In the genomic region with DNA sequence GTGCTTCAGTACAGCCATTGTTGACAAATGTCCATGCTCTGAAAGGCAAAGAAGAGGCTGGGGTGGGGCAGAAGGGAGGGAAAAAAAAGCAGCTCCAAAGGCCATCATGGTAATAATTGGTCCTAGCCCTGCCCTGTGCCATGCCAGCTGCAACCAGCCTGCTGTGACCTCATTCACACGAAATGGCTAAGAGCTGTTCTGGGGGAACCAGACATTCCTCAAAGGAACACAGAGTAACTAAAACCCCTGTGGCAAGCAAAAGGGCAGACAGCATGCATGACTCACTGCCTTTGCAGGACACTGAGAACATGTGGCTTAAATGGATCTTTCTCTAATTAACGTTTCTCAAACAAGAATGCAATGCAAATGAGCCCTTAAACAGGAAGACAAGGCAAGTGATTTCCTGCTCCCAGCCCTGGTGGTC, we compare ENCODE assay signal across 14 cellular contexts. TPM values are rescaled to one million over a fixed set of nuclear protein-coding genes. Genes with fewer than 3 reads are reported as not detected.
DNase-seq lines count a peak whose midpoint lies in the region; ATAC-seq and TF ChIP-seq lines count a peak whose summit lies in the region.
"Had no signal": no experiment of that assay in that cellular context is flagged by ENCODE, and none has a peak within 500 bp of the region (broad histone marks: within the 10 kb centered on the region; RNA-seq: fewer than 3 reads in every experiment).

No MANE protein-coding gene starts in this region.

- no peaks in the 10 kb centered on the region for H3K4me1 Mint-ChIP-seq in activated CD8-positive, alpha-beta T cell treated with anti-CD3 and anti-CD28 coated beads, Interleukin-2, amount 10 ng/mL, durations not matched to agents 7 days and 5 days (ENCODE audit: low read depth)
- no peaks in the 10 kb centered on the region for H3K4me1 Mint-ChIP-seq in activated T-cell treated with anti-CD3 and anti-CD28 coated beads, Interleukin-2, amount 50 U/mL, for 24 hours (ENCODE audit: low read depth)

- ATAC-seq in esophagus mucosa (peak; percentile 26), psoas muscle (peak; percentile 88 to 95 (median 94)), aorta (ENCODE audit: low FRiP score) (no peak)
- ATAC-seq in activated CD8-positive, alpha-beta T cell treated with anti-CD3 and anti-CD28 coated beads, Interleukin-2, amount 10 ng/mL, durations not matched to agents 7 days and 5 days: no peak

- TF ChIP-seq CTCF in psoas muscle (IDR thresholded peaks at IDR 0.05): no peak

- no peak overlapping the region for H3K4me3 Mint-ChIP-seq in activated CD8-positive, alpha-beta T cell treated with anti-CD3 and anti-CD28 coated beads, Interleukin-2, amount 10 ng/mL, durations not matched to agents 7 days and 5 days
- no peak overlapping the region for H3K4me3 Mint-ChIP-seq in activated T-cell treated with anti-CD3 and anti-CD28 coated beads, Interleukin-2, amount 50 U/mL, for 24 hours
- H3K4me3 Mint-ChIP-seq: stimulated activated naive CD8-positive, alpha-beta T cell treated with anti-CD3 and anti-CD28 coated beads, Interleukin-15, Interleukin-2, amounts not matched to agents 100 ng/mL and 50 ng/mL, for 24 hours had no signal

- H3K9me3 Mint-ChIP-seq in activated CD8-positive, alpha-beta T cell treated with anti-CD3 and anti-CD28 coated beads, Interleukin-2, amount 10 ng/mL, durations not matched to agents 7 days and 5 days (ENCODE audit: insufficient read depth): no peaks in the 10 kb centered on the region
- H3K9me3 Mint-ChIP-seq in activated T-cell treated with anti-CD3 and anti-CD28 coated beads, Interleukin-2, amount 50 U/mL, for 24 hours: no peaks in the 10 kb centered on the region
- H3K9me3 Mint-ChIP-seq: stimulated activated naive CD8-positive, alpha-beta T cell treated with anti-CD3 and anti-CD28 coated beads, Interleukin-15, Interleukin-2, amounts not matched to agents 100 ng/mL and 50 ng/mL, for 24 hours had no signal

- DNase-seq in ELR (ENCODE audit: low read depth) (peak; percentile 68), NCI-H187 (lab: John Stamatoyannopoulos, UW) (peak; percentile 11 to 33), psoas muscle (peak; percentile 45 to 84), HT-29 (ENCODE audit: low spot score) (no peak), aorta (no peak)
- no peak for DNase-seq in activated CD8-positive, alpha-beta T cell treated with anti-CD3 and anti-CD28 coated beads, Interleukin-2, amount 10 ng/mL, durations not matched to agents 7 days and 5 days
- no peak for DNase-seq in activated T-cell treated with anti-CD3 and anti-CD28 coated beads, Interleukin-2, amount 50 U/mL, for 24 hours
- DNase-seq: activated gamma-delta T cell treated with Interleukin-2 at 50 U/mL for 16 hours, NCI-H1092 had no signal

- CTCF ChIA-PET in activated CD8-positive, alpha-beta T cell treated with anti-CD3 and anti-CD28 coated beads, Interleukin-2, amount 10 ng/mL, durations not matched to agents 7 days and 5 days (lab: Charles Lee): interaction anchor here (1.4 kb wide), 1 partner anchor 76 kb away, joined by 3 read pairs; no protein-coding TSS in a partner anchor

- H3K36me3 ChIP-seq in psoas muscle (ENCODE audit: insufficient read depth in 1 of 2, low read depth in 1 of 2): no peaks in the 10 kb centered on the region
- no peaks in the 10 kb centered on the region for H3K36me3 ChIP-seq in aorta (ENCODE audit: control insufficient read depth in 1 of 2, insufficient read depth in 2 of 2, low read length in 1 of 2)
- H3K36me3 ChIP-seq: HAP-1 had no signal

- WGBS in psoas muscle, 3 donors: 10 to 26% (median 10%) methylated on average over 2 of the region's 2 CpGs
- WGBS in aorta, 2 donors: 3 to 12% methylated on average over 2 of the region's 2 CpGs

- H3K4me1 ChIP-seq in psoas muscle: peaks cover 25% of the 10 kb centered on the region
- H3K4me1 ChIP-seq in aorta (ENCODE audit: control insufficient read depth in 1 of 2, insufficient read depth in 2 of 2, low read length in 2 of 2): peaks cover 0 to 4% of the 10 kb centered on the region in 2 donors
- H3K4me1 ChIP-seq: HAP-1 had no signal

- no peak overlapping the region for H3K27ac Mint-ChIP-seq in activated CD8-positive, alpha-beta T cell treated with anti-CD3 and anti-CD28 coated beads, Interleukin-2, amount 10 ng/mL, durations not matched to agents 7 days and 5 days
- no peak overlapping the region for H3K27ac Mint-ChIP-seq in activated T-cell treated with anti-CD3 and anti-CD28 coated beads, Interleukin-2, amount 50 U/mL, for 24 hours
- H3K27ac Mint-ChIP-seq: stimulated activated naive CD8-positive, alpha-beta T cell treated with anti-CD3 and anti-CD28 coated beads, Interleukin-15, Interleukin-2, amounts not matched to agents 100 ng/mL and 50 ng/mL, for 24 hours had no signal

- POLR2A ChIA-PET in activated CD8-positive, alpha-beta T cell treated with anti-CD3 and anti-CD28 coated beads, Interleukin-2, amount 10 ng/mL, durations not matched to agents 7 days and 5 days (lab: Charles Lee): no interaction called here

- no peaks in the 10 kb centered on the region for H3K36me3 Mint-ChIP-seq in activated CD8-positive, alpha-beta T cell treated with anti-CD3 and anti-CD28 coated beads, Interleukin-2, amount 10 ng/mL, durations not matched to agents 7 days and 5 days (ENCODE audit: low read depth)
- no peaks in the 10 kb centered on the region for H3K36me3 Mint-ChIP-seq in activated T-cell treated with anti-CD3 and anti-CD28 coated beads, Interleukin-2, amount 50 U/mL, for 24 hours (ENCODE audit: low read depth)

- H3K27ac ChIP-seq in psoas muscle (peak overlapping the region; percentile 62), aorta (ENCODE audit: low read depth in 1 of 2, low read length in 2 of 2) (peak overlapping the region in 1 of 2 donors; percentile 83)

- intact Hi-C loops in psoas muscle (cut with DNase I) (no loop called here), aorta (cut with DNase I) (no loop called here)

- peaks cover 28% of the 10 kb centered on the region for H3K27me3 Mint-ChIP-seq in activated CD8-positive, alpha-beta T cell treated with anti-CD3 and anti-CD28 coated beads, Interleukin-2, amount 10 ng/mL, durations not matched to agents 7 days and 5 days (ENCODE audit: low read depth)
- H3K27me3 Mint-ChIP-seq in activated T-cell treated with anti-CD3 and anti-CD28 coated beads, Interleukin-2, amount 50 U/mL, for 24 hours: peaks cover 13% of the 10 kb centered on the region

- H3K27me3 ChIP-seq in psoas muscle (ENCODE audit: insufficient read depth in 3 of 3, low read length in 2 of 3) (no peaks in the 10 kb centered on the region), aorta (ENCODE audit: control insufficient read depth in 1 of 2, insufficient read depth in 2 of 2, low read length in 1 of 2) (no peaks in the 10 kb centered on the region)

- H3K9me3 ChIP-seq in psoas muscle (no peaks in the 10 kb centered on the region), aorta (ENCODE audit: control insufficient read depth, low read length) (no peaks in the 10 kb centered on the region)
- H3K9me3 ChIP-seq: HAP-1 had no signal

- H3K4me3 ChIP-seq in psoas muscle (no peak overlapping the region), aorta (ENCODE audit: low read length in 2 of 2) (no peak overlapping the region)
- H3K4me3 ChIP-seq: HAP-1 had no signal

RNA-seq across cellular contexts. Expression of gene STYXL2, which starts 42.3 kb away (rescaled TPM):
- total RNA-seq in esophagus mucosa (not detected), psoas muscle (100 to 1,000 TPM; 134 to 205 (median 143) TPM), aorta (1 to 10 TPM; 7.1 to 7.6 TPM)
- polyA plus RNA-seq in psoas muscle (10 to 100 TPM; 15.2 to 56.0 (median 52.5) TPM), aorta (1 to 10 TPM; 2.0 to 2.8 TPM)
- not detected for total RNA-seq in activated CD8-positive, alpha-beta T cell treated with anti-CD3 and anti-CD28 coated beads, Interleukin-2, amount 10 ng/mL, durations not matched to agents 7 days and 5 days
- not detected in 2 replicates for total RNA-seq in HT-29 (2014; rRNA removed; shearing (Covaris generic))
- total RNA-seq: glomerular endothelial cell; T-helper 1 cell treated with Interleukin-12 subunit alpha and Interleukin-12 subunit beta and Interleukin-4 antibody, amounts not matched to agents 30 ng/mL and 1 ng/mL, for 36 hours had no signal

RNA-seq across cellular contexts. Expression of gene GPA33, which starts 46.0 kb away (rescaled TPM):
- not detected for total RNA-seq in esophagus mucosa
- 1 to 10 TPM in 1 of 4 donors, under 1 TPM in 2, not detected in 1; 0.12 to 2.2 (median 0.27) TPM for total RNA-seq in psoas muscle
- under 1 TPM in 2 of 3 donors, not detected in 1; 0.06 to 0.10 TPM for polyA plus RNA-seq in psoas muscle
- under 1 TPM; 0.16 to 0.24 TPM for total RNA-seq in activated CD8-positive, alpha-beta T cell treated with anti-CD3 and anti-CD28 coated beads, Interleukin-2, amount 10 ng/mL, durations not matched to agents 7 days and 5 days
- total RNA-seq in HT-29 (2014; rRNA removed; shearing (Covaris generic)): 2.9 and 3.1 TPM in 2 replicates
- not detected for total RNA-seq in aorta
- 1 to 10 TPM in 1 of 2 donors, under 1 TPM in 1; 0.20 to 8.9 TPM for polyA plus RNA-seq in aorta
- total RNA-seq: glomerular endothelial cell had no signal

Comparison
In these comparisons a context has a peak if more than half of its experiments do, and no peak if none do; other contexts are left out.
1. DNase-seq: peak in ELR (single experiment), NCI-H187 (2 of 2) and psoas muscle (2 of 2); none in activated CD8-positive, alpha-beta T cell treated with anti-CD3 and anti-CD28 coated beads, Interleukin-2, amount 10 ng/mL, durations not matched to agents 7 days and 5 days (single experiment), HT-29 (single experiment), activated T-cell treated with anti-CD3 and anti-CD28 coated beads, Interleukin-2, amount 50 U/mL, for 24 hours (single experiment) and aorta (0 of 2).
2. ATAC-seq: peak in esophagus mucosa (single experiment) and psoas muscle (4 of 4); none in activated CD8-positive, alpha-beta T cell treated with anti-CD3 and anti-CD28 coated beads, Interleukin-2, amount 10 ng/mL, durations not matched to agents 7 days and 5 days (single experiment) and aorta (single experiment).
3. RNA of gene STYXL2, which starts 42.3 kb away (total RNA-seq): 134 to 205 TPM in psoas muscle; 7.1 to 7.6 TPM in aorta, not detected in activated CD8-positive, alpha-beta T cell treated with anti-CD3 and anti-CD28 coated beads, Interleukin-2, amount 10 ng/mL, durations not matched to agents 7 days and 5 days, not detected in esophagus mucosa (single experiment) and not detected in HT-29; every median in the first group is over 10 times any median in the second.